In genomic region chr11:60301884-60302283, GRCh38 we compare ENCODE assay signal across 4 cellular contexts. TPM values are rescaled to one million over a fixed set of nuclear protein-coding genes. Genes with fewer than 3 reads are reported as not detected.
"Had no signal": no experiment of that assay in that cellular context is flagged by ENCODE, and none has a peak within 500 bp of the region (broad histone marks: within the 10 kb centered on the region; RNA-seq: fewer than 3 reads in every experiment).

No MANE protein-coding gene starts in this region.

RNA-seq across cellular contexts. Expression of gene MS4A4A, which starts 21.4 kb away (rescaled TPM):
- total RNA-seq: LHCN-M2, MCF 10A, NCI-H460 had no signal

RNA-seq across cellular contexts. Expression of gene MS4A6E, which starts 25.2 kb away (rescaled TPM):
- total RNA-seq: LHCN-M2, MCF 10A, NCI-H460 had no signal

RNA-seq across cellular contexts. Expression of gene MS4A4E, which starts 58.9 kb away (rescaled TPM):
- total RNA-seq: LHCN-M2, M059J, MCF 10A, NCI-H460 had no signal
